In genomic region chr5:84430863-84431663, GRCh38 we compare ENCODE assay signal across 1 cellular context.
TF ChIP-seq lines count a peak whose summit lies in the region.

No MANE protein-coding gene starts in this region.

TF ChIP-seq in IMR-90, 13 proteins besides CTCF, POLR2A, EP300 and RAD21 (continued from another document):
- no peak for TF ChIP-seq MAFK (IDR thresholded peaks at IDR 0.05; ENCODE audit: low read depth, low read length)
